ENCODE assay signal across 8 cellular contexts in the genomic region with DNA sequence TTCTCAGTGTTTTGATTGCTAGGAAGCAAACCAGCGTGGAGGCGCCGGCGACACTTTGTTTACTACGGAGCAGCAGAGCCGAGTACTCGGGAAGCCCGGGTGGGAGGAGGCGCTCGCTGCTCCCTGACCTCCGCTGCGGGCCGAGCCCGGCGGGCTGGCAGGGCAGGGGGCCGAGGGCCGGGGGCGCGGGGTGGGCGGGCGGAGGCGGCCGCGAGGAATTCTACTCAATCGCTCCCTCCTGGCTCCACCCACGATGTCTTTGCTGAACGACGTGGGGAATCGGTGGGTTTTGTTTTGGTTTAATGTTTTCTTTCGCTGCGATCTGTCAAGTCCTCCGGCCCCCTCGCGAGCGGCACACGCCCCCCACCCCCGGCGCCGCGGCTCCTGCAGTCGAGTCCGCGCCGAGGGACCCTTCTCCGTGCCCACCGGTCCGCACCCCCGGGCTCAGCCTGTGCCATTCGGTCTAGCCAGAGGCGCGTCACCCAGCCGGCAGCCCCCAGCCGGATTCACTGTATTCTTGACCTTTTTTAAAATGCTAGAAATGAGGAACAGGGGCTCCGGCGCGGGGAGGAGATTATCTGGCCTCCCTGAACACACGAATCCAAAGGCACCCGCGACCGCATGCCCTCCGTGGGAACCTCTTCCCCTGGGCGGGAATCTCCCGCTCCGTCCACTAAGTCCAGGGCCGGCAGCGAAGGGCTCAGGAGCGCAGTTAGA. TPM values are rescaled to one million over a fixed set of nuclear protein-coding genes. Genes with fewer than 3 reads are reported as not detected.
A peak's percentile ranks its signal among the peaks of the same experiment; 100 is the strongest.
DNase-seq lines count a peak whose midpoint lies in the region; ATAC-seq and TF ChIP-seq lines count a peak whose summit lies in the region.

No MANE protein-coding gene starts in this region.

- H3K4me3 ChIP-seq in H7 (ENCODE audit: insufficient read depth, low read depth, low read length) (peak overlapping the region; percentile 68), OCI-LY1 (ENCODE audit: low read depth, low read length, poor library complexity, severe bottlenecking) (peak overlapping the region; percentile 98), adrenal gland (peak overlapping the region; percentile 51 to 94 (median 76)), rectal smooth muscle tissue (ENCODE audit: low read length) (peak overlapping the region; percentile 75)

- TF ChIP-seq POLR2A in adrenal gland (IDR thresholded peaks at IDR 0.05), result no peak

- no peaks in the 10 kb centered on the region for H3K9me3 ChIP-seq in OCI-LY1 (ENCODE audit: low read length)
- H3K9me3 ChIP-seq in adrenal gland (replicated peaks in 1 of 3), result no peaks in the 10 kb centered on the region

- peak overlapping the region; percentile 82 for H3K9ac ChIP-seq in OCI-LY1 (ENCODE audit: low read length)
- H3K9ac ChIP-seq in rectal smooth muscle tissue (ENCODE audit: low read length), result peak overlapping the region; percentile 49

- intact Hi-C loops in adrenal gland (cut with DNase I), result loop anchor here in 1 of 2 donors (10.0 kb wide), 2 partner anchors 52 to 92 kb away; no protein-coding TSS in a partner anchor

- no peaks in the 10 kb centered on the region for H3K9me2 ChIP-seq in OCI-LY1 (ENCODE audit: low read depth, low read length)

- H3F3A ChIP-seq in OCI-LY1 (ENCODE audit: insufficient read depth, low read length), result no peaks in the 10 kb centered on the region

- peak; percentile 53 for DNase-seq in ELF-1 (ENCODE audit: low read depth, low spot score)
- DNase-seq in H7, result peak; percentile 90
- peak; percentile 33 to 80 (median 56) for DNase-seq in adrenal gland
- DNase-seq in hepatic stellate cell (ENCODE audit: low spot score), result peak; percentile 28
- no peak for DNase-seq in central memory CD4-positive, alpha-beta T cell

- WGBS in adrenal gland, 4 donors, result 0 to 2% (median 1%) methylated on average over 32 to 67 of the region's 67 CpGs

- no peak overlapping the region for H2AFZ ChIP-seq in OCI-LY1 (ENCODE audit: low read length)

- H3K36me3 ChIP-seq in H7 (replicated peaks; ENCODE audit: control insufficient read depth, insufficient read depth, low read length), result no peaks in the 10 kb centered on the region
- H3K36me3 ChIP-seq in OCI-LY1 (ENCODE audit: insufficient read depth, low read length), result peaks cover 12% of the 10 kb centered on the region; the same call in 1 of the 2 replicates
- H3K36me3 ChIP-seq in adrenal gland (replicated peaks in 1 of 2), result no peaks in the 10 kb centered on the region
- H3K36me3 ChIP-seq in rectal smooth muscle tissue (ENCODE audit: control insufficient read depth, insufficient read depth, low read length), result no peaks in the 10 kb centered on the region

- H3K27ac ChIP-seq in OCI-LY1 (ENCODE audit: low read depth, low read length, poor library complexity, severe bottlenecking), result peak overlapping the region; percentile 80
- peak overlapping the region in 4 of 5 donors; percentile 64 to 98 (median 86) for H3K27ac ChIP-seq in adrenal gland
- H3K27ac ChIP-seq in rectal smooth muscle tissue (ENCODE audit: low read depth, low read length), result peak overlapping the region; percentile 84

- H3K4me1 ChIP-seq in OCI-LY1 (ENCODE audit: insufficient read depth, low read length, severe bottlenecking), result peaks cover 39% of the 10 kb centered on the region
- H3K4me1 ChIP-seq in adrenal gland (replicated peaks in 1 of 2), result peaks cover 19 to 27% of the 10 kb centered on the region in 2 donors
- peaks cover 10% of the 10 kb centered on the region for H3K4me1 ChIP-seq in rectal smooth muscle tissue (ENCODE audit: control insufficient read depth, insufficient read depth, low read length)

- no peaks in the 10 kb centered on the region for H3K27me3 ChIP-seq in H7 (ENCODE audit: control insufficient read depth, insufficient read depth, low read length)
- H3K27me3 ChIP-seq in OCI-LY1 (ENCODE audit: insufficient read depth, low read length), result no peaks in the 10 kb centered on the region
- no peaks in the 10 kb centered on the region for H3K27me3 ChIP-seq in adrenal gland
- H3K27me3 ChIP-seq in rectal smooth muscle tissue (ENCODE audit: control insufficient read depth, insufficient read depth, low read length), result no peaks in the 10 kb centered on the region

- H4K20me1 ChIP-seq in OCI-LY1 (ENCODE audit: insufficient read depth, low read length), result no peaks in the 10 kb centered on the region

- ATAC-seq in HG03378 (IDR thresholded peaks at IDR 0.05; ENCODE audit: unreplicated experiment), result no peak

- TF ChIP-seq CTCF in OCI-LY1 (IDR thresholded peaks at IDR 0.05; ENCODE audit: low read length) (no peak), adrenal gland (IDR thresholded peaks at IDR 0.05) (no peak)

- peak overlapping the region; percentile 87 for H3K4me2 ChIP-seq in OCI-LY1 (ENCODE audit: low read length)

- H3K79me2 ChIP-seq in OCI-LY1 (ENCODE audit: insufficient read depth, low read length), result peaks cover 44% of the 10 kb centered on the region

RNA-seq across cellular contexts. Expression of a gene that starts 0.6 kb away (rescaled TPM):
- 24.3 and 34.0 TPM in 2 replicates for total RNA-seq in H7 (2014; rRNA removed; shearing (Covaris generic))
- total RNA-seq in adrenal gland, result 10 to 100 TPM; 17.2 to 35.4 (median 24.4) TPM
- 10 to 100 TPM in 1 of 3 donors, 1 to 10 TPM in 2; 4.3 to 15.2 (median 4.4) TPM for polyA plus RNA-seq in adrenal gland
